ENCODE assay signal across 21 cellular contexts in the genomic region with DNA sequence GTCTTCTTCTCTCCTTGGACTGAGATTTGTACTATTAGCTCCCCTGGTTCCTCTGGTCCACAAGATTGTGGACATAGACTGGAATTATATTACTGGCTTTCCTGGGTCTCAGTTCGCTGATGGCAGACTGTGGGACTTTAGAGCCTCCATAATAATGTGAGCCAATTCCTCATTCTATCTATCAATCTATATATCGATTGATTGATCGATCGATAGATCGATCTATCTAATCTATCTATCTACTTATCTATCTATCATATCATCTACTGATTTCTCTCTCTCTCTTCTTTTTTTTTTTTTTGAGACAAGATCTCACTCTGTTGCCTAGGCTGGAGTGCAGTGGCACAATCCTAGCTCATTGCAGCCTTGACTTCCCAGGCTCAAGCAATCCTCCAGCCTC.
"Had no signal": no experiment of that assay in that cellular context is flagged by ENCODE, and none has a peak within 500 bp of the region (broad histone marks: within the 10 kb centered on the region; RNA-seq: fewer than 3 reads in every experiment).

No MANE protein-coding gene starts in this region.

- ATAC-seq: foreskin keratinocyte; heart left ventricle; natural killer cell; stimulated activated memory B cell treated with anti-CD40 and anti-IgM and Interleukin-4, amounts not matched to agents 10 μg/mL and 1 μg/mL and 100 μg/mL, for 72 hours; upper lobe of right lung had no signal

- H3K27ac ChIP-seq: breast epithelium, esophagus muscularis mucosa, foreskin keratinocyte, heart left ventricle, right atrium auricular region, stomach, thyroid gland, upper lobe of right lung had no signal

- H3K36me3 ChIP-seq: breast epithelium, esophagus muscularis mucosa, heart left ventricle, right atrium auricular region, stomach, thyroid gland, upper lobe of right lung had no signal

- H3K9me3 Mint-ChIP-seq: activated B cell treated with CpG ODN at 0.5 μM for 24 hours; natural killer cell; stimulated activated memory B cell treated with anti-CD40 and anti-IgM and Interleukin-4, amounts not matched to agents 10 μg/mL and 1 μg/mL and 100 μg/mL, for 72 hours; T-helper 1 cell treated with Interleukin-12 subunit alpha and Interleukin-12 subunit beta and Interleukin-4 antibody, amounts not matched to agents 30 μg/mL and 1 μg/mL, for 36 hours had no signal

- H3K27ac Mint-ChIP-seq: activated B cell treated with CpG ODN at 0.5 μM for 24 hours; stimulated activated memory B cell treated with anti-CD40 and anti-IgM and Interleukin-4, amounts not matched to agents 10 μg/mL and 1 μg/mL and 100 μg/mL, for 72 hours had no signal

- H3K4me2 ChIP-seq: smooth muscle cell had no signal

- H3K36me3 Mint-ChIP-seq: natural killer cell; stimulated activated memory B cell treated with anti-CD40 and anti-IgM and Interleukin-4, amounts not matched to agents 10 μg/mL and 1 μg/mL and 100 μg/mL, for 72 hours had no signal

- H3K27me3 ChIP-seq: breast epithelium, esophagus muscularis mucosa, foreskin keratinocyte, heart left ventricle, right atrium auricular region, stomach, thyroid gland, upper lobe of right lung had no signal

- H3K4me3 Mint-ChIP-seq: activated B cell treated with CpG ODN at 0.5 μM for 24 hours; natural killer cell; stimulated activated memory B cell treated with anti-CD40 and anti-IgM and Interleukin-4, amounts not matched to agents 10 μg/mL and 1 μg/mL and 100 μg/mL, for 72 hours; T-helper 1 cell treated with Interleukin-12 subunit alpha and Interleukin-12 subunit beta and Interleukin-4 antibody, amounts not matched to agents 30 μg/mL and 1 μg/mL, for 36 hours had no signal

- DNase-seq: activated B cell treated with CpG ODN at 0.5 μM for 24 hours; activated CD4-positive, alpha-beta T cell treated with anti-CD3 and anti-CD28 coated beads, Interleukin-2, amount 50 U/mL, for 1 hour; activated gamma-delta T cell; activated T-cell treated with anti-CD3 and anti-CD28 coated beads, Interleukin-2, amount 50 U/mL, for 1 hour; central memory CD4-positive, alpha-beta T cell; foreskin keratinocyte; heart left ventricle; midbrain; natural killer cell; stimulated activated CD4-positive, alpha-beta T cell treated with anti-CD3 and anti-CD28 coated beads, Interleukin-1b, Interleukin-23, amount 100 ng/mL, for 48 hours; stimulated activated CD4-positive, alpha-beta T cell treated with anti-CD3 and anti-CD28 coated beads, Interleukin-4, amount 100 ng/mL, for 4 hours; stimulated activated CD8-positive, alpha-beta memory T cell treated with anti-CD3 and anti-CD28 coated beads, Interleukin-4, amount 100 ng/mL, for 48 hours; stomach; thyroid gland; upper lobe of right lung had no signal

- H3K9me3 ChIP-seq: breast epithelium, esophagus muscularis mucosa, heart left ventricle, right atrium auricular region, stomach, thyroid gland, upper lobe of right lung had no signal

- H3K4me3 ChIP-seq: breast epithelium, esophagus muscularis mucosa, heart left ventricle, right atrium auricular region, smooth muscle cell, stomach, thyroid gland, upper lobe of right lung had no signal
